In the genomic region with DNA sequence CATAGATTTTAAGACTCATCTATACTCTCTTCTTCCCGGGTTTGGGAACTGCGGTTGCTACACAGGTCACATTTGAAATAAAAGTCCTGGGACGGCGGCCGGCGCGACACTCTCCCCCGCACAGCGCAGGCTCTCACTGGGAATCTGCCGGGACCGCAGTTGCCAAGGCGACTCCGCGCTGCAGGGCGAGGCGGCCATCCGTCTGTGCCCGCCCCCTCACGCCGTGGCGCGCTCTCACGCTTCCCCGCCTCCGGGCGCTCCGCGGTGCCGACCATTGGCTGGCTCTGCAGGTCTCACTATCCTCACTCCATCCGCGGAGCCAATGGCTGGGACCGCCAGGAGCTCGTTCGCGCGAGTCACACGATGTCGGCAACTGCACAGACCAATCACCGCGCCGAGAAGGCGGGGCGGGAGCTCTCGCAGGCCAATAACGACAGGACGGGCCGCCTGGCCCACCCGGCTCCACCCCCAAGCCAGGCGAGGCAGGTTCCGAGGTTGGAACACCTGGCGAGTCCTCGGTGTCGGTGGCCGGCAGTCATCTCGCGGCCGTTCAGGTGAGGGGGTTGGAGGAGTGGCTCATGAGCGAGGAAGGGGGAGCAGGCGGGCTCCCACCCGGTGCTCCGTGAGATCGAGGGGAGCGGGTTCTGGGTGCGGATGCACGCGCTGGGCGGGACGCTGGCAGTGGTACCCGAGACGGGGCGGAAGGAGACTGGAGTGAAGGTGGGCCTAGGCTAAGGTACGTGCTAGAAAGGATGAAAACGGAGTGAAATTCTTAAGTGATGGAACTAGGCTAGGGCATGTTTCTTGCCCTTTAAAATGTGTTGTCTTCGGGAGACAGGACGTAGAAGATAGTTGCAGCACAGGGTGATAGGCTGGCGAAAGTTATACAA, we compare ENCODE assay signal across 8 cellular contexts. TPM values are rescaled to one million over a fixed set of nuclear protein-coding genes. Genes with fewer than 3 reads are reported as not detected.
A peak's percentile ranks its signal among the peaks of the same experiment; 100 is the strongest.
DNase-seq lines count a peak whose midpoint lies in the region; ATAC-seq and TF ChIP-seq lines count a peak whose summit lies in the region.

A gene (plus strand): TSS at position 459 of the 890 bp plus-strand sequence. CDS start 5,702 bp downstream, outside the sequence.

- peak within 1 kb of the TSS; percentile 87 to 94 (median 91) for H3K4me2 ChIP-seq in BLaER1 treated with 17β-estradiol and CSF1 and Interleukin-3, amounts not matched to agents 10 nM and 100 nM

- peak; percentile 98 to 99 for DNase-seq in NCI-H526 (lab: John Stamatoyannopoulos, UW)
- peak; percentile 98 for DNase-seq in activated CD4-positive, alpha-beta T cell treated with anti-CD3 and anti-CD28 coated beads for 48 hours
- peak; percentile 98 for DNase-seq in colonic mucosa
- peak; percentile 100 for DNase-seq in kidney tubule cell (ENCODE audit: low spot score)
- peak; percentile 88 to 96 (median 94) for DNase-seq in stimulated activated CD4-positive, alpha-beta T cell treated with anti-CD3 and anti-CD28 coated beads, Interleukin-1b, Interleukin-23, amount 100 ng/mL, for 24 hours (ENCODE audit: low read depth in 4 of 4, low spot score in 1 of 4)

- H3K27ac ChIP-seq in BLaER1 treated with 17β-estradiol and CSF1 and Interleukin-3, amounts not matched to agents 10 nM and 100 nM: peak within 1 kb of the TSS; percentile 44 to 83 (median 72); a peak in 20 of 22 replicates
- peak within 1 kb of the TSS; percentile 91 for H3K27ac ChIP-seq in colonic mucosa

- peak within 1 kb of the TSS; percentile 70 to 84 (median 80) for H3K9ac ChIP-seq in BLaER1 treated with 17β-estradiol and CSF1 and Interleukin-3, amounts not matched to agents 10 nM and 100 nM
- H3K9ac ChIP-seq in colonic mucosa (ENCODE audit: low read depth in 2 of 2, low read length in 2 of 2): peak within 1 kb of the TSS; percentile 81 to 87

- H3K4me3 ChIP-seq in BLaER1 treated with 17β-estradiol and CSF1 and Interleukin-3, amounts not matched to agents 10 nM and 100 nM: peak within 1 kb of the TSS; percentile 74 to 91 (median 86)
- H3K4me3 ChIP-seq in colonic mucosa: peak within 1 kb of the TSS; percentile 93

- peaks cover 0 to 9% (median 0%) of the 10 kb centered on the region in 11 experiments; a peak in 1 of 22 replicates for H3K9me3 ChIP-seq in BLaER1 treated with 17β-estradiol and CSF1 and Interleukin-3, amounts not matched to agents 10 nM and 100 nM (replicated peaks in 1 of 11)
- H3K9me3 ChIP-seq in colonic mucosa: no peaks in the 10 kb centered on the region

- intact Hi-C loops in colonic mucosa (cut with DNase I): loop anchor here (10.0 kb wide), 1 partner anchor 123 kb away; a partner anchor contains a TSS

- peaks cover 16 to 46% (median 39%) of the 10 kb centered on the region in 11 experiments; a peak in 20 of 22 replicates for H3K36me3 ChIP-seq in BLaER1 treated with 17β-estradiol and CSF1 and Interleukin-3, amounts not matched to agents 10 nM and 100 nM
- no peaks in the 10 kb centered on the region for H3K36me3 ChIP-seq in colonic mucosa

- H4K20me1 ChIP-seq in BLaER1 treated with 17β-estradiol and CSF1 and Interleukin-3, amounts not matched to agents 10 nM and 100 nM: peaks cover 0 to 53% (median 31%) of the 10 kb centered on the region in 11 experiments; a peak in 14 of 22 replicates

- no peaks in the 10 kb centered on the region for H3K27me3 ChIP-seq in BLaER1 treated with 17β-estradiol and CSF1 and Interleukin-3, amounts not matched to agents 10 nM and 100 nM
- H3K27me3 ChIP-seq in colonic mucosa: no peaks in the 10 kb centered on the region

- ATAC-seq in GM19328 (IDR thresholded peaks at IDR 0.05; ENCODE audit: unreplicated experiment) (peak; percentile 98), HG03469 (IDR thresholded peaks at IDR 0.05; ENCODE audit: unreplicated experiment) (peak; percentile 99)

- peaks cover 53 to 72% (median 64%) of the 10 kb centered on the region in 10 experiments for H3K4me1 ChIP-seq in BLaER1 treated with 17β-estradiol and CSF1 and Interleukin-3, amounts not matched to agents 10 nM and 100 nM
- no peaks in the 10 kb centered on the region for H3K4me1 ChIP-seq in colonic mucosa

- TF ChIP-seq CTCF in colonic mucosa (IDR thresholded peaks at IDR 0.05): no peak

RNA-seq across cellular contexts. Expression of the gene that starts here (rescaled TPM):
- total RNA-seq in colonic mucosa: 100 to 1,000 TPM in 1 of 2 donors, 10 to 100 TPM in 1; 51.7 to 290 TPM

Comparison
In these comparisons a context has a peak if more than half of its experiments do, and no peak if none do; other contexts are left out.
1. Peak in every context shown above with its lines: DNase-seq, ATAC-seq, H3K4me3 ChIP-seq and H3K27ac ChIP-seq.